In genomic region chr4:41887821-41888699, GRCh38 we compare ENCODE assay signal across 8 cellular contexts. TPM values are rescaled to one million over a fixed set of nuclear protein-coding genes. Genes with fewer than 3 reads are reported as not detected.
DNase-seq lines count a peak whose midpoint lies in the region; ATAC-seq, FAIRE-seq and TF ChIP-seq lines count a peak whose summit lies in the region.

No MANE protein-coding gene starts in this region.

- H3K27me3 ChIP-seq in AG04450 (ENCODE audit: control insufficient read depth, insufficient read depth, low read length) (peaks cover 41% of the 10 kb centered on the region), astrocyte (ENCODE audit: insufficient read depth, low read length) (peaks cover 39% of the 10 kb centered on the region), transverse colon (peaks cover 54% of the 10 kb centered on the region)

- no peak overlapping the region for H3K27ac ChIP-seq in AG04450 (ENCODE audit: low read depth, low read length)
- no peak overlapping the region for H3K27ac ChIP-seq in astrocyte (ENCODE audit: low read depth, low read length)
- no peak overlapping the region for H3K27ac ChIP-seq in transverse colon

- FAIRE-seq in astrocyte (lab: Jason Lieb, UNC) = no peak

- no peak overlapping the region for H3K4me3 Mint-ChIP-seq in astrocyte (ENCODE audit: unreplicated experiment)

- CTCF ChIA-PET in AG04450 (lab: Charles Lee) = interaction anchor here (0.7 to 10.2 kb wide), 19 partner anchors 11 to 609 kb away, joined by 3 to 154 read pairs (median 3); no protein-coding TSS in a partner anchor
- CTCF ChIA-PET in GM10248 (lab: Yijun Ruan, JAX) = interaction anchor here (0.9 to 7.7 kb wide), 18 partner anchors 8 to 623 kb away, joined by 3 to 59 read pairs (median 5); no protein-coding TSS in a partner anchor

- no peak for TF ChIP-seq POLR2A in transverse colon (IDR thresholded peaks at IDR 0.05)

- H3K4me1 ChIP-seq in astrocyte (ENCODE audit: insufficient read depth, low read length) (no peaks in the 10 kb centered on the region), transverse colon (no peaks in the 10 kb centered on the region)

- DNase-seq in AG04450 (ENCODE audit: low read depth, low spot score) (peak; percentile 24), GM10248 (ENCODE audit: extremely low spot score) (no peak), NCI-H748 treated with DMSO at 0.1 percent for 48 hours (lab: John Stamatoyannopoulos, UW) (peak; percentile 8), astrocyte (ENCODE audit: low read depth) (peak; percentile 16), left lobe of liver (ENCODE audit: low spot score) (no peak), transverse colon (peak; percentile 21)

- intact Hi-C loops in transverse colon (cut with DNase I; ENCODE audit: low total_unique reads) = loop anchor here (5.0 kb wide), 1 partner anchor 196 kb away; no protein-coding TSS in a partner anchor

- TF ChIP-seq EP300 in transverse colon (IDR thresholded peaks at IDR 0.05; ENCODE audit: low read depth) = no peak

- H3K36me3 ChIP-seq in astrocyte (ENCODE audit: insufficient read depth, low read length) (no peaks in the 10 kb centered on the region), transverse colon (no peaks in the 10 kb centered on the region)

- H3K36me3 Mint-ChIP-seq in astrocyte (ENCODE audit: low read depth, unreplicated experiment) = peaks cover 2% of the 10 kb centered on the region

- POLR2A ChIA-PET in AG04450 (lab: Yijun Ruan, JAX) (no interaction called here), GM10248 (lab: Yijun Ruan, JAX) (no interaction called here)

- H4K20me1 ChIP-seq in astrocyte (ENCODE audit: insufficient read depth, low read length) = no peaks in the 10 kb centered on the region

- in situ Hi-C loops in transverse colon (cut with MboI; ENCODE audit: low pct_ligation_motif_present in 1 of 4, low pct_unique_long_range_greater_than_20kb in 1 of 4, low sequenced_read_pairs in 3 of 4) = loop anchor here (5.0 to 25.0 kb wide), 3 partner anchors 196 to 603 kb away; no protein-coding TSS in a partner anchor

- no peaks in the 10 kb centered on the region for H3K9me3 Mint-ChIP-seq in astrocyte (ENCODE audit: unreplicated experiment)

- 0 to 6% methylated on average over 3 of the region's 3 CpGs for WGBS in transverse colon (ENCODE audit: low coverage in 1 of 2), 2 donors

- peaks cover 31% of the 10 kb centered on the region for H3K27me3 Mint-ChIP-seq in astrocyte (ENCODE audit: low read depth, unreplicated experiment)

- no peaks in the 10 kb centered on the region for H3K9me3 ChIP-seq in AG04450 (ENCODE audit: control insufficient read depth, insufficient read depth, low read length)
- H3K9me3 ChIP-seq in astrocyte (ENCODE audit: insufficient read depth, low read depth, low read length) = no peaks in the 10 kb centered on the region
- H3K9me3 ChIP-seq in transverse colon = no peaks in the 10 kb centered on the region

- no peak overlapping the region for H3K27ac Mint-ChIP-seq in astrocyte (ENCODE audit: unreplicated experiment)

- no peaks in the 10 kb centered on the region for H3K79me2 ChIP-seq in astrocyte (ENCODE audit: insufficient read depth, low read length)

- ATAC-seq in left lobe of liver = peak; percentile 63
- no peak for ATAC-seq in HG02678 (IDR thresholded peaks at IDR 0.05; ENCODE audit: unreplicated experiment)
- ATAC-seq in HG03571 (IDR thresholded peaks at IDR 0.05; ENCODE audit: unreplicated experiment) = no peak

- no peak overlapping the region for H3K9ac ChIP-seq in astrocyte (ENCODE audit: low read length)

- H3K4me1 Mint-ChIP-seq in astrocyte (ENCODE audit: low read depth, unreplicated experiment) = peaks cover 6% of the 10 kb centered on the region

- H3K4me3 ChIP-seq in AG04450 (ENCODE audit: low read depth, low read length) = no peak overlapping the region
- H3K4me3 ChIP-seq in astrocyte (ENCODE audit: insufficient read depth, low read depth, low read length) = no peak overlapping the region
- H3K4me3 ChIP-seq in transverse colon = no peak overlapping the region

- H3K4me2 ChIP-seq in astrocyte (ENCODE audit: low read length) = no peak overlapping the region

- TF ChIP-seq CTCF in AG04450 (IDR thresholded peaks at IDR 0.05; ENCODE audit: low read depth, low read length) = peak; percentile 84
- peak; percentile 82 for TF ChIP-seq CTCF in GM10248 (IDR thresholded peaks at IDR 0.05; ENCODE audit: control extremely low read depth, extremely low read depth, low read depth, missing control alignments)
- peak; percentile 86 for TF ChIP-seq CTCF in astrocyte (IDR thresholded peaks at IDR 0.05; ENCODE audit: insufficient read depth, low read depth, low read length)
- TF ChIP-seq CTCF in transverse colon (IDR thresholded peaks at IDR 0.05) = peak; percentile 61 to 93 (median 90)

- no peak overlapping the region for H2AFZ ChIP-seq in astrocyte (ENCODE audit: low read depth, low read length)

RNA-seq across cellular contexts. Expression of gene TMEM33, which starts 47.2 kb away (rescaled TPM):
- polyA plus RNA-seq in AG04450 (2011; rRNA removed) = 46.2 and 53.6 TPM in 2 replicates
- 103 and 110 TPM in 2 replicates for polyA minus RNA-seq in AG04450 (2011; rRNA and poly(A)+ RNA removed)
- total RNA-seq in astrocyte = 84.0 and 84.5 TPM in 2 replicates
- total RNA-seq in left lobe of liver = 49.3 TPM
- total RNA-seq in transverse colon = 10 to 100 TPM; 41.8 to 59.3 (median 54.9) TPM

Comparison
In these comparisons a context has a peak if more than half of its experiments do, and no peak if none do; other contexts are left out.
1. DNase-seq: peak in AG04450 (single experiment), NCI-H748 treated with DMSO at 0.1 percent for 48 hours (single experiment), astrocyte (single experiment) and transverse colon (single experiment); none in GM10248 (single experiment) and left lobe of liver (single experiment).
2. Peak in every context shown above with its lines, with median percentiles within 50 percentile points of each other: CTCF ChIP-seq.